ENCODE assay signal across 21 cellular contexts in genomic region chr3:40211579-40211978, GRCh38.
DNase-seq lines count a peak whose midpoint lies in the region; ATAC-seq and TF ChIP-seq lines count a peak whose summit lies in the region.
"Had no signal": no experiment of that assay in that cellular context is flagged by ENCODE, and none has a peak within 500 bp of the region (broad histone marks: within the 10 kb centered on the region; RNA-seq: fewer than 3 reads in every experiment).

No MANE protein-coding gene starts in this region.

- H3K36me3 Mint-ChIP-seq in MCF 10A (ENCODE audit: insufficient read depth, unreplicated experiment) = peaks cover 5% of the 10 kb centered on the region
- H3K36me3 Mint-ChIP-seq: brain, natural killer cell had no signal

- H3K9me3 ChIP-seq in breast epithelium (no peaks in the 10 kb centered on the region), lower lobe of right lung (no peaks in the 10 kb centered on the region)

- H3K27me3 Mint-ChIP-seq in MCF 10A (ENCODE audit: insufficient read depth, unreplicated experiment) = no peaks in the 10 kb centered on the region
- H3K27me3 Mint-ChIP-seq: brain had no signal

- H3K9me3 Mint-ChIP-seq in MCF 10A (ENCODE audit: unreplicated experiment) = no peaks in the 10 kb centered on the region
- H3K9me3 Mint-ChIP-seq: brain, natural killer cell had no signal

- DNase-seq in MCF 10A (ENCODE audit: unreplicated experiment) = peak; percentile 74
- DNase-seq in breast epithelium (ENCODE audit: low spot score in 2 of 2) = no peak
- peak; percentile 47 for DNase-seq in amniotic epithelial cell (ENCODE audit: low read depth)
- peak; percentile 50 for DNase-seq in fibroblast of mammary gland (ENCODE audit: low read depth)
- DNase-seq in inferior parietal cortex (ENCODE audit: extremely low spot score) = no peak
- no peak for DNase-seq in lower lobe of right lung
- no peak for DNase-seq in putamen (ENCODE audit: low spot score)
- DNase-seq: 8988T; activated CD4-positive, alpha-beta T cell treated with anti-CD3 and anti-CD28 coated beads, Interleukin-2, amount 50 U/mL, for 1 hour; activated naive CD4-positive, alpha-beta T cell treated with Interleukin-2 at 50 U/mL for 16 hours; DMS153; hippocampal formation; kidney; mesendoderm; natural killer cell; NCI-H345; NK-92 treated with Interleukin-12 subunit alpha and Interleukin-12 subunit beta, amount 100 ng/mL, for 24 hours; posterior cingulate gyrus; SW 1271 had no signal

- ATAC-seq in HG03460 (IDR thresholded peaks at IDR 0.05; ENCODE audit: unreplicated experiment) (no peak), lower lobe of right lung (no peak)
- ATAC-seq: natural killer cell had no signal

- BruUV-seq in MCF 10A (replicated peaks; lab: Mats Ljungman, UMichigan) = no TSS peak

- H3K27ac ChIP-seq in breast epithelium = no peak overlapping the region
- H3K27ac ChIP-seq in lower lobe of right lung = no peak overlapping the region

- POLR2A ChIA-PET in MCF 10A (lab: Yijun Ruan, JAX) = no interaction called here

- H3K4me1 Mint-ChIP-seq in MCF 10A (ENCODE audit: insufficient read depth, unreplicated experiment) = peaks cover 25% of the 10 kb centered on the region
- H3K4me1 Mint-ChIP-seq: brain, natural killer cell had no signal

- TF ChIP-seq POLR2A in breast epithelium (IDR thresholded peaks at IDR 0.05) = no peak

- H3K36me3 ChIP-seq in breast epithelium (no peaks in the 10 kb centered on the region), lower lobe of right lung (no peaks in the 10 kb centered on the region)

- H3K27me3 ChIP-seq in breast epithelium = no peaks in the 10 kb centered on the region
- H3K27me3 ChIP-seq in lower lobe of right lung (ENCODE audit: low read depth) = no peaks in the 10 kb centered on the region

- CTCF ChIA-PET in MCF 10A (lab: Yijun Ruan, JAX) = interaction anchor here (0.5 to 3.4 kb wide), 4 partner anchors 21 to 104 kb away, joined by 3 to 9 read pairs (median 4); no protein-coding TSS in a partner anchor

- no peak overlapping the region for H3K4me3 Mint-ChIP-seq in MCF 10A (ENCODE audit: unreplicated experiment)
- H3K4me3 Mint-ChIP-seq: brain, natural killer cell had no signal

- H3K4me3 ChIP-seq in breast epithelium (no peak overlapping the region), fibroblast of mammary gland (ENCODE audit: control insufficient read depth, low read depth, low read length) (no peak overlapping the region), lower lobe of right lung (no peak overlapping the region)

- intact Hi-C loops in MCF 10A (cut with micrococcal nuclease) (no loop called here), breast epithelium (cut with DNase I; ENCODE audit: low total_unique reads) (loop anchor here (5.0 kb wide), 1 partner anchor 1606 kb away; no protein-coding TSS in a partner anchor), lower lobe of right lung (cut with DNase I) (no loop called here)

- H3K27ac Mint-ChIP-seq in MCF 10A (ENCODE audit: low read depth, unreplicated experiment) = no peak overlapping the region
- H3K27ac Mint-ChIP-seq: brain, natural killer cell had no signal

- H3K4me1 ChIP-seq in breast epithelium (no peaks in the 10 kb centered on the region), lower lobe of right lung (no peaks in the 10 kb centered on the region)

- TF ChIP-seq CTCF in MCF 10A (IDR thresholded peaks at IDR 0.05; ENCODE audit: unreplicated experiment) (no peak), breast epithelium (IDR thresholded peaks at IDR 0.05) (no peak), fibroblast of mammary gland (conservative IDR thresholded peaks at IDR 0.05; ENCODE audit: control insufficient read depth, insufficient read depth, low read depth, low read length) (no peak), lower lobe of right lung (IDR thresholded peaks at IDR 0.05) (no peak)

Comparison
In these comparisons a context has a peak if more than half of its experiments do, and no peak if none do; other contexts are left out.
1. DNase-seq: peak in MCF 10A (single experiment), amniotic epithelial cell (single experiment) and fibroblast of mammary gland (single experiment); none in breast epithelium (0 of 2), inferior parietal cortex (single experiment), lower lobe of right lung (single experiment) and putamen (single experiment).